Comparison of ENCODE assay signal across 8 cellular contexts in the genomic region with DNA sequence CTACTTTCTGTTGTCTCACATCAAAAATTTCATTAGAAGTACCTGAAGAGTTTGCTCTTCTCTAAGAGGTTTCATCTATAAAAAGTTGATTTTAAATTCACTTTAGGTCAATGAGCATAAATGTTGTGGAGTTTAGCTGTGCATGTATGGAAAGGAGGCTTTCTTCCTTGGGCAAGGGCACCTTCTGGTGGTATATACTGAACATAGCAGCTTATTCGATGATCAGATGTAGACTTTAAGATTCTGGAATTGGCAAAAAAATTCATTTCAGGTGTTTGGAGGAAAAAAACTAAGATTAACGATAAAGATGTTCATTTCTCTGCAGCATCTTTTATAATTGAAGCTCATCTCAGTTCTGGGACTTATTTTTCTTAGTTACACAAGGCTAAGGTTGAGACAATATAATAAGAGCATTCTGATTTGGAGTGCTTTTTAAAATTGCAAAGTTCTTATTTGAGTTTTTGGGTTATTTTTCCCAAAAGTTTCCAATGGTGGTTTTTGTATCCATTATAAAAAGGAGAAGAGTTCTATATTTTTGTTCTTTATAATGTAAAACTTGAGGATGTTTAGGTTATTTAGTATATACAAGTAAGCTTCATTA. TPM values are rescaled to one million over a fixed set of nuclear protein-coding genes. Genes with fewer than 3 reads are reported as not detected.
DNase-seq lines count a peak whose midpoint lies in the region; ATAC-seq and TF ChIP-seq lines count a peak whose summit lies in the region.

No MANE protein-coding gene starts in this region.

- no peak overlapping the region for H3K4me3 ChIP-seq in fibroblast of the aortic adventitia (ENCODE audit: low read depth, low read length)

- H3K27me3 Mint-ChIP-seq in WTC11 (ENCODE audit: low read depth), result no peaks in the 10 kb centered on the region
- H3K27me3 Mint-ChIP-seq in activated T-helper 1 cell treated with anti-CD3 and anti-CD28 coated beads, Interleukin-12 subunit alpha, Interleukin-12 subunit beta, Interleukin-2, Interleukin-4 antibody, amounts not matched to agents 30 ng/mL and 10 ng/mL and 1 ng/mL, durations not matched to agents 14 hours and 24 hours and 36 hours (ENCODE audit: insufficient read depth), result peaks cover 6% of the 10 kb centered on the region

- H3K4me1 Mint-ChIP-seq in WTC11, result no peaks in the 10 kb centered on the region
- no peaks in the 10 kb centered on the region for H3K4me1 Mint-ChIP-seq in activated T-helper 1 cell treated with anti-CD3 and anti-CD28 coated beads, Interleukin-12 subunit alpha, Interleukin-12 subunit beta, Interleukin-2, Interleukin-4 antibody, amounts not matched to agents 30 ng/mL and 10 ng/mL and 1 ng/mL, durations not matched to agents 14 hours and 24 hours and 36 hours (ENCODE audit: low read depth)

- peak; percentile 96 for ATAC-seq in GM18867 (IDR thresholded peaks at IDR 0.05; ENCODE audit: unreplicated experiment)
- ATAC-seq in HG03045 (IDR thresholded peaks at IDR 0.05; ENCODE audit: unreplicated experiment), result peak; percentile 82
- ATAC-seq in WTC11, result peak; percentile 77
- no peak for ATAC-seq in omental fat pad (ENCODE audit: low FRiP score)

- CTCF ChIA-PET in WTC11 (lab: Charles Lee), result interaction anchor here (0.7 to 3.3 kb wide), 22 partner anchors 9 to 1066 kb away, joined by 3 to 64 read pairs (median 4); a partner anchor contains a TSS

- in situ Hi-C loops in Caki2 (cut with HindIII; ENCODE audit: low pct_unique_long_range_greater_than_20kb, low sequenced_read_pairs), result loop anchor here (10.0 kb wide), 1 partner anchor 118 kb away; no protein-coding TSS in a partner anchor

- TF ChIP-seq CTCF in WTC11 (IDR thresholded peaks at IDR 0.05) (peak; percentile 55; the same call in 1 of the 2 replicates), fibroblast of the aortic adventitia (IDR thresholded peaks at IDR 0.05; ENCODE audit: insufficient read depth, low read length) (peak; percentile 93), omental fat pad (IDR thresholded peaks at IDR 0.05) (peak in 2 of 3 donors; percentile 28 to 40)

- intact Hi-C loops in activated T-helper 1 cell treated with anti-CD3 and anti-CD28 coated beads, Interleukin-12 subunit alpha, Interleukin-12 subunit beta, Interleukin-2, Interleukin-4 antibody, amounts not matched to agents 30 ng/mL and 10 ng/mL and 1 ng/mL, durations not matched to agents 14 hours and 24 hours and 36 hours (cut with micrococcal nuclease), result loop anchor here (1.0 to 5.0 kb wide), 7 partner anchors 45 to 437 kb away; a partner anchor contains a TSS

- POLR2A ChIA-PET in WTC11 (lab: Charles Lee), result interaction anchor here (0.7 kb wide), 2 partner anchors 358 to 964 kb away, joined by 3 to 4 read pairs; no protein-coding TSS in a partner anchor

- no peak overlapping the region for H3K4me3 Mint-ChIP-seq in WTC11
- H3K4me3 Mint-ChIP-seq in activated T-helper 1 cell treated with anti-CD3 and anti-CD28 coated beads, Interleukin-12 subunit alpha, Interleukin-12 subunit beta, Interleukin-2, Interleukin-4 antibody, amounts not matched to agents 30 ng/mL and 10 ng/mL and 1 ng/mL, durations not matched to agents 14 hours and 24 hours and 36 hours, result no peak overlapping the region

- no peaks in the 10 kb centered on the region for H3K9me3 Mint-ChIP-seq in WTC11
- H3K9me3 Mint-ChIP-seq in activated T-helper 1 cell treated with anti-CD3 and anti-CD28 coated beads, Interleukin-12 subunit alpha, Interleukin-12 subunit beta, Interleukin-2, Interleukin-4 antibody, amounts not matched to agents 30 ng/mL and 10 ng/mL and 1 ng/mL, durations not matched to agents 14 hours and 24 hours and 36 hours, result no peaks in the 10 kb centered on the region

- no peak overlapping the region for H3K27ac Mint-ChIP-seq in WTC11
- no peak overlapping the region for H3K27ac Mint-ChIP-seq in activated T-helper 1 cell treated with anti-CD3 and anti-CD28 coated beads, Interleukin-12 subunit alpha, Interleukin-12 subunit beta, Interleukin-2, Interleukin-4 antibody, amounts not matched to agents 30 ng/mL and 10 ng/mL and 1 ng/mL, durations not matched to agents 14 hours and 24 hours and 36 hours

- peak; percentile 33 for DNase-seq in Caki2 (ENCODE audit: low read depth)
- peak; percentile 7 for DNase-seq in NCI-H2081 treated with DMSO at 0.1 percent for 48 hours (lab: John Stamatoyannopoulos, UW)
- DNase-seq in WTC11 (ENCODE audit: low spot score), result no peak
- peak; percentile 81 for DNase-seq in fibroblast of the aortic adventitia (ENCODE audit: low read depth)
- DNase-seq in omental fat pad (ENCODE audit: low spot score), result no peak
- DNase-seq in activated T-helper 1 cell treated with anti-CD3 and anti-CD28 coated beads, Interleukin-12 subunit alpha, Interleukin-12 subunit beta, Interleukin-2, Interleukin-4 antibody, amounts not matched to agents 30 ng/mL and 10 ng/mL and 1 ng/mL, durations not matched to agents 14 hours and 24 hours and 36 hours (ENCODE audit: low spot score), result no peak

- no peaks in the 10 kb centered on the region for H3K36me3 Mint-ChIP-seq in WTC11
- H3K36me3 Mint-ChIP-seq in activated T-helper 1 cell treated with anti-CD3 and anti-CD28 coated beads, Interleukin-12 subunit alpha, Interleukin-12 subunit beta, Interleukin-2, Interleukin-4 antibody, amounts not matched to agents 30 ng/mL and 10 ng/mL and 1 ng/mL, durations not matched to agents 14 hours and 24 hours and 36 hours (ENCODE audit: low read depth), result no peaks in the 10 kb centered on the region

TF ChIP-seq in WTC11, 78 proteins besides CTCF, POLR2A, EP300 and RAD21 (continues in another document):
- TF ChIP-seq, protein P1, sequence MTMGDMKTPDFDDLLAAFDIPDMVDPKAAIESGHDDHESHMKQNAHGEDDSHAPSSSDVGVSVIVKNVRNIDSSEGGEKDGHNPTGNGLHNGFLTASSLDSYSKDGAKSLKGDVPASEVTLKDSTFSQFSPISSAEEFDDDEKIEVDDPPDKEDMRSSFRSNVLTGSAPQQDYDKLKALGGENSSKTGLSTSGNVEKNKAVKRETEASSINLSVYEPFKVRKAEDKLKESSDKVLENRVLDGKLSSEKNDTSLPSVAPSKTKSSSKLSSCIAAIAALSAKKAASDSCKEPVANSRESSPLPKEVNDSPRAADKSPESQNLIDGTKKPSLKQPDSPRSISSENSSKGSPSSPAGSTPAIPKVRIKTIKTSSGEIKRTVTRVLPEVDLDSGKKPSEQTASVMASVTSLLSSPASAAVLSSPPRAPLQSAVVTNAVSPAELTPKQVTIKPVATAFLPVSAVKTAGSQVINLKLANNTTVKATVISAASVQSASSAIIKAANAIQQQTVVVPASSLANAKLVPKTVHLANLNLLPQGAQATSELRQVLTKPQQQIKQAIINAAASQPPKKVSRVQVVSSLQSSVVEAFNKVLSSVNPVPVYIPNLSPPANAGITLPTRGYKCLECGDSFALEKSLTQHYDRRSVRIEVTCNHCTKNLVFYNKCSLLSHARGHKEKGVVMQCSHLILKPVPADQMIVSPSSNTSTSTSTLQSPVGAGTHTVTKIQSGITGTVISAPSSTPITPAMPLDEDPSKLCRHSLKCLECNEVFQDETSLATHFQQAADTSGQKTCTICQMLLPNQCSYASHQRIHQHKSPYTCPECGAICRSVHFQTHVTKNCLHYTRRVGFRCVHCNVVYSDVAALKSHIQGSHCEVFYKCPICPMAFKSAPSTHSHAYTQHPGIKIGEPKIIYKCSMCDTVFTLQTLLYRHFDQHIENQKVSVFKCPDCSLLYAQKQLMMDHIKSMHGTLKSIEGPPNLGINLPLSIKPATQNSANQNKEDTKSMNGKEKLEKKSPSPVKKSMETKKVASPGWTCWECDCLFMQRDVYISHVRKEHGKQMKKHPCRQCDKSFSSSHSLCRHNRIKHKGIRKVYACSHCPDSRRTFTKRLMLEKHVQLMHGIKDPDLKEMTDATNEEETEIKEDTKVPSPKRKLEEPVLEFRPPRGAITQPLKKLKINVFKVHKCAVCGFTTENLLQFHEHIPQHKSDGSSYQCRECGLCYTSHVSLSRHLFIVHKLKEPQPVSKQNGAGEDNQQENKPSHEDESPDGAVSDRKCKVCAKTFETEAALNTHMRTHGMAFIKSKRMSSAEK (CRISPR knock-in tag; IDR thresholded peaks at IDR 0.05; ENCODE audit: borderline replicate concordance), result no peak
- TF ChIP-seq, protein P2, sequence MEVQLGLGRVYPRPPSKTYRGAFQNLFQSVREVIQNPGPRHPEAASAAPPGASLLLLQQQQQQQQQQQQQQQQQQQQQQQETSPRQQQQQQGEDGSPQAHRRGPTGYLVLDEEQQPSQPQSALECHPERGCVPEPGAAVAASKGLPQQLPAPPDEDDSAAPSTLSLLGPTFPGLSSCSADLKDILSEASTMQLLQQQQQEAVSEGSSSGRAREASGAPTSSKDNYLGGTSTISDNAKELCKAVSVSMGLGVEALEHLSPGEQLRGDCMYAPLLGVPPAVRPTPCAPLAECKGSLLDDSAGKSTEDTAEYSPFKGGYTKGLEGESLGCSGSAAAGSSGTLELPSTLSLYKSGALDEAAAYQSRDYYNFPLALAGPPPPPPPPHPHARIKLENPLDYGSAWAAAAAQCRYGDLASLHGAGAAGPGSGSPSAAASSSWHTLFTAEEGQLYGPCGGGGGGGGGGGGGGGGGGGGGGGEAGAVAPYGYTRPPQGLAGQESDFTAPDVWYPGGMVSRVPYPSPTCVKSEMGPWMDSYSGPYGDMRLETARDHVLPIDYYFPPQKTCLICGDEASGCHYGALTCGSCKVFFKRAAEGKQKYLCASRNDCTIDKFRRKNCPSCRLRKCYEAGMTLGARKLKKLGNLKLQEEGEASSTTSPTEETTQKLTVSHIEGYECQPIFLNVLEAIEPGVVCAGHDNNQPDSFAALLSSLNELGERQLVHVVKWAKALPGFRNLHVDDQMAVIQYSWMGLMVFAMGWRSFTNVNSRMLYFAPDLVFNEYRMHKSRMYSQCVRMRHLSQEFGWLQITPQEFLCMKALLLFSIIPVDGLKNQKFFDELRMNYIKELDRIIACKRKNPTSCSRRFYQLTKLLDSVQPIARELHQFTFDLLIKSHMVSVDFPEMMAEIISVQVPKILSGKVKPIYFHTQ (CRISPR knock-in tag; IDR thresholded peaks at IDR 0.05), result no peak
- TF ChIP-seq, protein P3, sequence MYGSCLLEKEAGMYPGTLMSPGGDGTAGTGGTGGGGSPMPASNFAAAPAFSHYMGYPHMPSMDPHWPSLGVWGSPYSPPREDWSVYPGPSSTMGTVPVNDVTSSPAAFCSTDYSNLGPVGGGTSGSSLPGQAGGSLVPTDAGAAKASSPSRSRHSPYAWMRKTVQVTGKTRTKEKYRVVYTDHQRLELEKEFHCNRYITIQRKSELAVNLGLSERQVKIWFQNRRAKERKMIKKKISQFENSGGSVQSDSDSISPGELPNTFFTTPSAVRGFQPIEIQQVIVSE (CRISPR knock-in tag; IDR thresholded peaks at IDR 0.05; ENCODE audit: borderline replicate concordance), result no peak
- TF ChIP-seq NR3C1 (CRISPR knock-in tag; conservative IDR thresholded peaks at IDR 0.05; ENCODE audit: low read depth) (no peak), EMX1 (CRISPR knock-in tag; IDR thresholded peaks at IDR 0.05) (no peak)

RNA-seq across cellular contexts. Expression of a gene that starts 46.8 kb away (rescaled TPM):
- 12.0 and 16.7 TPM in 2 replicates for total RNA-seq in Caki2 (2014; rRNA removed; shearing (Covaris generic); ENCODE audit: low replicate concordance)
- total RNA-seq in WTC11 (2021) (0.73 to 1.5 TPM (median 1.4 TPM) in 3 replicates), fibroblast of the aortic adventitia (ENCODE audit: low replicate concordance) (9.9 and 13.0 TPM in 2 replicates), omental fat pad (10 to 100 TPM in 1 of 4 donors, 1 to 10 TPM in 3; 7.5 to 13.1 (median 8.2) TPM)
- 1.1 and 2.2 TPM in 2 replicates for total RNA-seq in activated T-helper 1 cell treated with anti-CD3 and anti-CD28 coated beads, Interleukin-12 subunit alpha, Interleukin-12 subunit beta, Interleukin-2, Interleukin-4 antibody, amounts not matched to agents 30 ng/mL and 10 ng/mL and 1 ng/mL, durations not matched to agents 14 hours and 24 hours and 36 hours

Comparison
In these comparisons a context has a peak if more than half of its experiments do, and no peak if none do; other contexts are left out.
1. DNase-seq: peak in Caki2 (single experiment), NCI-H2081 treated with DMSO at 0.1 percent for 48 hours (single experiment) and fibroblast of the aortic adventitia (single experiment); none in WTC11 (single experiment), omental fat pad (single experiment) and activated T-helper 1 cell treated with anti-CD3 and anti-CD28 coated beads, Interleukin-12 subunit alpha, Interleukin-12 subunit beta, Interleukin-2, Interleukin-4 antibody, amounts not matched to agents 30 ng/mL and 10 ng/mL and 1 ng/mL, durations not matched to agents 14 hours and 24 hours and 36 hours (single experiment).
2. CTCF ChIP-seq: peak in every context shown above with its lines; median percentile 93 in fibroblast of the aortic adventitia; 55 in WTC11; 34 in omental fat pad.